16 cellular contexts compared by ENCODE assay signal in the genomic region with DNA sequence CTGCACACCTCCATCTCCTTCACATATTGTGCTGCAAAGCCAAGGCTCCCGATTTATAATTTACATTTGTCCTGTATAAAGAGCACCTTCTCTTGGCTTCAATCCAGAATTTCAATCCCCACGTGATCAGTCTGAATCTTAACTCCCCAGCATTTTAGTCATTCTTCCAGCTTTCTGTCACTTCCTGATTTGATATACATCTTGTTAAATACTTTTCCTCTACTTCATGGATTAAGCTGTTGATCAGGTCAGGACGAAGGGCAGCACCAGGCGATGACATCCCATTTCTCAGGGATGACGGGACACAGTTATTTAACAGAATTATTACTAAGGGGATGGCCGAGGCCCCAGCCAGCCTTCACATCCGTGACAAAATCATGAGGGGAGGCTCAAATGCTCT.
"Had no signal": no experiment of that assay in that cellular context is flagged by ENCODE, and none has a peak within 500 bp of the region (broad histone marks: within the 10 kb centered on the region; RNA-seq: fewer than 3 reads in every experiment).

No MANE protein-coding gene starts in this region.

- DNase-seq: activated CD4-positive, alpha-beta T cell treated with anti-CD3 and anti-CD28 coated beads, Interleukin-2, amount 10 ng/mL, durations not matched to agents 24 days and 14 days; activated CD4-positive, CD25-positive, alpha-beta regulatory T cell; activated CD8-positive, alpha-beta memory T cell treated with anti-CD3 and anti-CD28 coated beads, Interleukin-2, amount 50 U/mL, for 48 hours; activated gamma-delta T cell treated with Interleukin-2 at 50 U/mL for 16 hours; activated naive CD8-positive, alpha-beta T cell treated with anti-CD3 and anti-CD28 coated beads for 36 hours; amygdala; body of pancreas; central memory CD4-positive, alpha-beta T cell; effector CD4-positive, alpha-beta T cell; gastrocnemius medialis; kidney; retina; stimulated activated CD4-positive, alpha-beta T cell treated with anti-CD3 and anti-CD28 coated beads, Interleukin-2, amount 100 ng/mL, for 48 hours; stimulated activated naive B cell treated with anti-CD40 and anti-IgM and Interleukin-4, amounts not matched to agents 10 μg/mL and 1 μg/mL and 100 μg/mL, for 72 hours; thyroid gland had no signal

- ATAC-seq: body of pancreas; gastrocnemius medialis; natural killer cell treated with Interleukin-12 subunit alpha and Interleukin-12 subunit beta and Interleukin-15 and Interleukin-18, amount 100 ng/mL, for 72 hours; stimulated activated naive B cell treated with anti-CD40 and anti-IgM and Interleukin-4, amounts not matched to agents 10 μg/mL and 1 μg/mL and 100 μg/mL, for 72 hours had no signal
